8 cellular contexts compared by ENCODE assay signal in the genomic region with DNA sequence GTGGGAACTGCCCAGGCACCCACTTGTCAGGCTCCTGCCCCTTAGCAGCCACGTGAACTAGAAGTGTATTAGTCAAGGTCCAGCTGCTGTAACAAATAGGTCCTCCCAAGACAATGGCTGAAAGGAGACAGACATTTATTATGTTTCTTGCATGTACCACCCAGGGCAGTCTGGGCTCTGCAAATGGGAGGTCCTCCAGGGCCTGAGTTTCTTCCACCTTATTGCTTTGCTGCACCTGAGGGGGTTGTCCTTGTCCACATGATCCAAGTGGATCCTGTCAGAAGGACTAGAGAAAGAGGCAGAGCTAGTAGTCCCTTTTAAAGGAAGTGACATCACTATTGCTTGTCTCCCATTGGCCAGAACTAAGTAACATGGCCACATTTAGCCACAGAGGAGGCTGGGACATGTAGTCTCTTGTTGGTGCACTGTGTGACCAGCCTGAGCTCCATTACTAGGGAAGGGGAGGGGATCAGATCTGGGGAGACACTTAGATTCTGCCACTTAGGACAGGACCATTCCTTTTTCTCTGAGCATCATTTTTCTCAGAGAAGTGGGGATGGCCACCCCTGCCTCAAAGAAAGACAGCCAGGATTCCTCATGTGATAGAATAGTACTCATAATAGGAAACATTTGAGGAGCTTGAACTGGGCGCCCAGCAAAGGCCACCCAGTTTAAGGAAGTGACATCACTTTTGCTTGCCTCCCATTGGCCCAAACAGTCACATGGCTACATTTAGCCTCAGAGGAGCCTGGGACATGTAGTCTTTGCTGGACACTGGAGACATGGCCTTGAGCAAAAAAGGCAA. TPM values are rescaled to one million over a fixed set of nuclear protein-coding genes. Genes with fewer than 3 reads are reported as not detected.
DNase-seq lines count a peak whose midpoint lies in the region; ATAC-seq and TF ChIP-seq lines count a peak whose summit lies in the region.

No MANE protein-coding gene starts in this region.

- H3K36me3 ChIP-seq in HAP-1 (replicated peaks) = peaks cover 71% of the 10 kb centered on the region
- no peaks in the 10 kb centered on the region for H3K36me3 ChIP-seq in Panc1 (ENCODE audit: control insufficient read depth, insufficient read depth, low read length)

- H3K27me3 ChIP-seq in HAP-1 (ENCODE audit: low read depth) (no peaks in the 10 kb centered on the region), Panc1 (ENCODE audit: control insufficient read depth, insufficient read depth, low read length) (no peaks in the 10 kb centered on the region)

- POLR2A ChIA-PET in Panc1 (lab: Charles Lee) = no interaction called here

- no peaks in the 10 kb centered on the region for H3K9me3 Mint-ChIP-seq in natural killer cell

- no peaks in the 10 kb centered on the region for H3K9me3 ChIP-seq in HAP-1
- H3K9me3 ChIP-seq in Panc1 (ENCODE audit: control insufficient read depth, insufficient read depth, low read depth, low read length) = no peaks in the 10 kb centered on the region

- H3K4me3 ChIP-seq in HAP-1 (no peak overlapping the region), Panc1 (ENCODE audit: low read depth in 2 of 2, low read length in 2 of 2) (no peak overlapping the region)

- BruUV-seq in Panc1 (replicated peaks; lab: Mats Ljungman, UMichigan) = no TSS peak

- no peak overlapping the region for H3K27ac ChIP-seq in Panc1 (ENCODE audit: low read length)

- intact Hi-C loops in Panc1 (cut with micrococcal nuclease; ENCODE audit: unreplicated experiment) (no loop called here), natural killer cell (cut with micrococcal nuclease) (no loop called here)

- peak; percentile 65 for DNase-seq in CMK (ENCODE audit: low read depth)
- DNase-seq in HAP-1 (ENCODE audit: low spot score in 2 of 2) = peak; percentile 50 to 63
- DNase-seq in Panc1 (ENCODE audit: low read depth, low spot score) = no peak
- peak; percentile 80 for DNase-seq in cerebellar cortex (ENCODE audit: low spot score)
- DNase-seq in natural killer cell = peak; percentile 25

- no peak for TF ChIP-seq POLR2A in GM18505 (IDR thresholded peaks at IDR 0.05; ENCODE audit: borderline replicate concordance, extremely low read depth, insufficient read depth, insufficient read length)

- H3K4me1 ChIP-seq in HAP-1 = no peaks in the 10 kb centered on the region
- no peaks in the 10 kb centered on the region for H3K4me1 ChIP-seq in Panc1 (ENCODE audit: control insufficient read depth, insufficient read depth, low read length)

- no peak overlapping the region for H3K4me3 Mint-ChIP-seq in natural killer cell

- no peaks in the 10 kb centered on the region for H3K4me1 Mint-ChIP-seq in natural killer cell

- no peaks in the 10 kb centered on the region for H3K27me3 Mint-ChIP-seq in natural killer cell (ENCODE audit: low read depth in 2 of 2)

- CTCF ChIA-PET in Panc1 (lab: Charles Lee) = no interaction called here

- H3K36me3 Mint-ChIP-seq in natural killer cell = no peaks in the 10 kb centered on the region

- ATAC-seq in Panc1 (peak; percentile 90), natural killer cell (peak; percentile 74 to 88 (median 85)), HG03565 (IDR thresholded peaks at IDR 0.05; ENCODE audit: unreplicated experiment) (no peak), GM18505 (IDR thresholded peaks at IDR 0.05; ENCODE audit: unreplicated experiment) (no peak), HG03108 (IDR thresholded peaks at IDR 0.05; ENCODE audit: unreplicated experiment) (no peak)

- peak overlapping the region in 1 of 2 donors; percentile 63 for H3K27ac Mint-ChIP-seq in natural killer cell

- no peak for TF ChIP-seq CTCF in Panc1 (IDR thresholded peaks at IDR 0.05)
- no peak for TF ChIP-seq CTCF in natural killer cell (IDR thresholded peaks at IDR 0.05)

- in situ Hi-C loops in HAP-1 (cut with MboI; ENCODE audit: low sequenced_read_pairs) = no loop called here
- in situ Hi-C loops in Panc1 (cut with HindIII; ENCODE audit: low pct_unique_long_range_greater_than_20kb, low sequenced_read_pairs) = no loop called here

RNA-seq across cellular contexts. Expression of a gene that starts 15.1 kb away (rescaled TPM):
- total RNA-seq in Panc1 (2021; ENCODE audit: unreplicated experiment) = 28.0 TPM
- 30.8 TPM for polyA plus RNA-seq in Panc1 (2012; ENCODE audit: insufficient read length)
- 10 to 100 TPM; 42.8 to 49.3 (median 48.4) TPM for total RNA-seq in natural killer cell

RNA-seq across cellular contexts. Expression of a gene that starts 15.2 kb away (rescaled TPM):
- total RNA-seq in Panc1 (2021; ENCODE audit: unreplicated experiment) = 6.5 TPM
- polyA plus RNA-seq in Panc1 (2012; ENCODE audit: insufficient read length) = 10.9 TPM
- 1 to 10 TPM; 3.8 to 7.7 (median 4.0) TPM for total RNA-seq in natural killer cell

RNA-seq across cellular contexts. Expression of a gene that starts 17.1 kb away (rescaled TPM):
- total RNA-seq in Panc1 (2021; ENCODE audit: unreplicated experiment) (1.4 TPM), natural killer cell (under 1 TPM in 1 of 3 donors, not detected in 2; 0.61 TPM)
- polyA plus RNA-seq in Panc1 (2012; ENCODE audit: insufficient read length) = 1.3 TPM

RNA-seq across cellular contexts. Expression of a gene that starts 31.2 kb away (rescaled TPM):
- total RNA-seq in Panc1 (2021; ENCODE audit: unreplicated experiment) = 38.8 TPM
- 36.7 TPM for polyA plus RNA-seq in Panc1 (2012; ENCODE audit: insufficient read length)
- total RNA-seq in natural killer cell = 100 to 1,000 TPM; 121 to 149 (median 124) TPM

RNA-seq across cellular contexts. Expression of a gene that starts 44.2 kb away (rescaled TPM):
- 0.33 TPM for total RNA-seq in Panc1 (2021; ENCODE audit: unreplicated experiment)
- 0.71 TPM for polyA plus RNA-seq in Panc1 (2012; ENCODE audit: insufficient read length)
- 1 to 10 TPM; 2.6 to 6.3 (median 3.0) TPM for total RNA-seq in natural killer cell

Comparison
In these comparisons a context has a peak if more than half of its experiments do, and no peak if none do; other contexts are left out.
1. ATAC-seq: peak in Panc1 (single experiment) and natural killer cell (3 of 3); none in HG03565 (single experiment), GM18505 (single experiment) and HG03108 (single experiment).